In the genomic region with DNA sequence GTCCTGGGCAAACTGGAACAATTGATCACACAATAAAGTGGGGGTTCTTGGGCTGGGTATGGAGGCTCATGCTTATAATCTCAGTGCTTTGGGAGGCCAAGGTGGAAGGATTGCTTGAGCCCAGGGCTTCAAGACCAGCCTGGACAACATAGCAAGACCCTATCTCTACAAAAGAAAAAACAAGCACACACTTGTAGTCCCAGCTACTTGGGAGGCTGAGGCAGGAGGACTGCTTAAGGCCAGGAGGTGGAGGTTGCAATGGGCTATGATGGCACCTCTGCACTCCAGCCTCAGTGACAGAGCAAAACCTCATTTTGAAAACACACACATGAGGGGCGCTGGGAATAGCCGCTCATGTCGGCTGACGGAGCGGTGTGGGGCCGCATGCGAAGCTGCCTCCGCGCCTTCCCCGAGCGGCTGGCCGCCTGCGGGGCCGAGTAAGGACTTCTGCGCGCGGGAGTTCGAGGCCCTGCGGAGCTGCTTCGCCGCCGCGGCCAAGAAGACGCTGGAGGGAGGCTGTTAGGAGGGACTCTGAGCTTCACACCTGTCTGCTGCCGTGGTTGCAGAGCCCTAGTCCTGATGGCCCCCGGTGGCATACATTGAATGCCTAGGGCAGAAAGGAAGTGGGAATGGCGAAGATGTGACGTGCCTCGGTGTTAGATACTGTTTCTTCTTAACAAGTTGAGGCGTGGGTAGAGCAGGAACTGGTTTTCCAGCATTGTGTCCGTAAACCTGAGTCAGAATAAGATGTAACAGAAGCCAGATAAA, we compare ENCODE assay signal across 10 cellular contexts. TPM values are rescaled to one million over a fixed set of nuclear protein-coding genes. Genes with fewer than 3 reads are reported as not detected.
A peak's percentile ranks its signal among the peaks of the same experiment; 100 is the strongest.
DNase-seq lines count a peak whose midpoint lies in the region; ATAC-seq and TF ChIP-seq lines count a peak whose summit lies in the region.
"Had no signal": no experiment of that assay in that cellular context is flagged by ENCODE, and none has a peak within 500 bp of the region (broad histone marks: within the 10 kb centered on the region; RNA-seq: fewer than 3 reads in every experiment).

No MANE protein-coding gene starts in this region.

- peak; percentile 3 for ATAC-seq in GM21723 (IDR thresholded peaks at IDR 0.05; ENCODE audit: unreplicated experiment)
- no peak for ATAC-seq in stimulated activated naive CD8-positive, alpha-beta T cell treated with anti-CD3 and anti-CD28 coated beads, Interleukin-15, amount 100 ng/mL, for 72 hours

- TF ChIP-seq CTCF in Calu3 (IDR thresholded peaks at IDR 0.05; ENCODE audit: unreplicated experiment) (no peak), VCaP (conservative IDR thresholded peaks at IDR 0.05) (no peak), mesothelial cell of epicardium (IDR thresholded peaks at IDR 0.05; ENCODE audit: unreplicated experiment) (no peak)

- H3K4me3 Mint-ChIP-seq in Calu3 (ENCODE audit: low read depth, unreplicated experiment): peak overlapping the region; percentile 67
- H3K4me3 Mint-ChIP-seq in mesothelial cell of epicardium: no peak overlapping the region
- no peak overlapping the region for H3K4me3 Mint-ChIP-seq in stimulated activated naive CD8-positive, alpha-beta T cell treated with anti-CD3 and anti-CD28 coated beads, Interleukin-15, amount 100 ng/mL, for 72 hours

- H3K36me3 Mint-ChIP-seq in Calu3 (ENCODE audit: insufficient read depth, unreplicated experiment) (peaks cover 55% of the 10 kb centered on the region), mesothelial cell of epicardium (no peaks in the 10 kb centered on the region)

- TSS peak; percentile 72 for BruUV-seq in Calu3 (replicated peaks; lab: Mats Ljungman, UMichigan)

- no peaks in the 10 kb centered on the region for H3K9me3 Mint-ChIP-seq in Calu3 (ENCODE audit: low read depth, unreplicated experiment)
- peaks cover 5% of the 10 kb centered on the region for H3K9me3 Mint-ChIP-seq in mesothelial cell of epicardium
- no peaks in the 10 kb centered on the region for H3K9me3 Mint-ChIP-seq in stimulated activated naive CD8-positive, alpha-beta T cell treated with anti-CD3 and anti-CD28 coated beads, Interleukin-15, amount 100 ng/mL, for 72 hours

- intact Hi-C loops in Calu3 (cut with micrococcal nuclease; ENCODE audit: unreplicated experiment): loop anchor here (5.0 kb wide), 1 partner anchor 205 kb away; no protein-coding TSS in a partner anchor

- H3K27me3 Mint-ChIP-seq in Calu3 (ENCODE audit: unreplicated experiment) (no peaks in the 10 kb centered on the region), mesothelial cell of epicardium (ENCODE audit: low read depth) (peaks cover 7% of the 10 kb centered on the region)
- H3K27me3 Mint-ChIP-seq in stimulated activated naive CD8-positive, alpha-beta T cell treated with anti-CD3 and anti-CD28 coated beads, Interleukin-15, amount 100 ng/mL, for 72 hours: peaks cover 14% of the 10 kb centered on the region

- H3K27ac Mint-ChIP-seq in Calu3 (ENCODE audit: unreplicated experiment): peak overlapping the region; percentile 97
- peak overlapping the region; percentile 76 for H3K27ac Mint-ChIP-seq in mesothelial cell of epicardium
- no peak overlapping the region for H3K27ac Mint-ChIP-seq in stimulated activated naive CD8-positive, alpha-beta T cell treated with anti-CD3 and anti-CD28 coated beads, Interleukin-15, amount 100 ng/mL, for 72 hours

- peaks cover 58% of the 10 kb centered on the region for H3K4me1 Mint-ChIP-seq in Calu3 (ENCODE audit: low read depth, unreplicated experiment)
- peaks cover 22% of the 10 kb centered on the region for H3K4me1 Mint-ChIP-seq in mesothelial cell of epicardium
- peaks cover 29% of the 10 kb centered on the region for H3K4me1 Mint-ChIP-seq in stimulated activated naive CD8-positive, alpha-beta T cell treated with anti-CD3 and anti-CD28 coated beads, Interleukin-15, amount 100 ng/mL, for 72 hours

- peak overlapping the region; percentile 100 for H3K27ac ChIP-seq in VCaP

- DNase-seq in Calu3 (peak; percentile 54), mesothelial cell of epicardium (ENCODE audit: low spot score in 2 of 2, unreplicated experiment in 2 of 2) (no peak), GOT3 (lab: John Stamatoyannopoulos, UW) (no peak), NCI-H1092 treated with DMSO at 0.1 percent for 48 hours (lab: John Stamatoyannopoulos, UW) (no peak)
- DNase-seq in activated CD4-positive, CD25-positive, alpha-beta regulatory T cell treated with anti-CD3 and anti-CD28 coated beads, Interleukin-2, amount 50 U/mL, for 72 hours: no peak
- no peak for DNase-seq in stimulated activated naive CD8-positive, alpha-beta T cell treated with anti-CD3 and anti-CD28 coated beads, Interleukin-15, amount 100 ng/mL, for 72 hours
- DNase-seq: EL, HCEC 1CT had no signal

- CTCF ChIA-PET in Calu3 (lab: Charles Lee): interaction anchor here (0.6 to 3.7 kb wide), 4 partner anchors 55 to 206 kb away, joined by 3 to 50 read pairs (median 12); no protein-coding TSS in a partner anchor

RNA-seq across cellular contexts. Expression of a gene that starts 59.5 kb away (rescaled TPM):
- total RNA-seq in Calu3 (2022): 50.3 and 51.6 TPM in 2 replicates
- total RNA-seq in mesothelial cell of epicardium: 44.7 to 45.8 TPM (median 45.7 TPM) in 3 replicates

Comparison
In these comparisons a context has a peak if more than half of its experiments do, and no peak if none do; other contexts are left out.
1. H3K27ac Mint-ChIP-seq: peak in Calu3 (single experiment) and mesothelial cell of epicardium (single experiment); none in stimulated activated naive CD8-positive, alpha-beta T cell treated with anti-CD3 and anti-CD28 coated beads, Interleukin-15, amount 100 ng/mL, for 72 hours (0 of 2).